Comparison of ENCODE assay signal across 11 cellular contexts in the genomic region with DNA sequence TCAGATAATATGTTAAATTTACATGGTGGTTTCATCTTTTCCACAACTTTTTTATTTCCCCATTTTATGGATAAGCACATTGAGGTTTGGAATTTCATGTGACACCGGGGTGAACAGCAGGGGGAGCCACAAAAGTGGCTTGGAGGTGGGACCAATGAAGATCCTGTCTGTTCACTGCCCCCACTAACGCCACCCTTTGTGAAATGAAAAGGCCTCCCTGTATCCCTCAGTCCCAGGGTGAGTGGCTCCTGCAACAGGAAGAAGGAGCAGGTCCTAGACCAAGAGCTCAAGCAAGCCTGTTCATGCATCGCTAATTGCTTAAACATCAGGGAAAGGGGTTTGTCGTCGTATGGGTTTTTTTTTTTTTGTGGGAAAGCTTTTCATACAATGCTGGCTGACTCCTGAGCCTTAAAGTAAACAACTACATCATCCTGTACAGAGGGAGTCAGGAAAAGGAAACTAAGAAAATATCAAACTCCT.
DNase-seq lines count a peak whose midpoint lies in the region; ATAC-seq and TF ChIP-seq lines count a peak whose summit lies in the region.
"Had no signal": no experiment of that assay in that cellular context is flagged by ENCODE, and none has a peak within 500 bp of the region (broad histone marks: within the 10 kb centered on the region; RNA-seq: fewer than 3 reads in every experiment).

No MANE protein-coding gene starts in this region.

- ATAC-seq in RWPE2 (ENCODE audit: low read depth) (peak; percentile 79), HG03139 (IDR thresholded peaks at IDR 0.05; ENCODE audit: unreplicated experiment) (no peak)
- ATAC-seq: left colon had no signal

- H3K36me3 ChIP-seq in RWPE2 (ENCODE audit: low read depth) (no peaks in the 10 kb centered on the region), spleen (peaks cover 0 to 6% (median 0%) of the 10 kb centered on the region in 6 donors)

- H3K4me1 ChIP-seq in RWPE2 (ENCODE audit: insufficient read depth, poor library complexity, severe bottlenecking) (peaks cover 16% of the 10 kb centered on the region), spleen (peaks cover 0 to 28% (median 13%) of the 10 kb centered on the region in 6 donors)

- H3K27me3 ChIP-seq in RWPE2 (ENCODE audit: insufficient read depth, poor library complexity, severe bottlenecking) (no peaks in the 10 kb centered on the region), spleen (replicated peaks in 1 of 7) (no peaks in the 10 kb centered on the region)

- DNase-seq in NCI-H82 (lab: John Stamatoyannopoulos, UW) (peak; percentile 41), NCI-H82 treated with DMSO at 0.1 percent for 48 hours (lab: John Stamatoyannopoulos, UW; ENCODE audit: unreplicated experiment) (no peak), RWPE2 (ENCODE audit: low spot score) (no peak), glomerular endothelial cell (ENCODE audit: extremely low read depth, low read depth, low spot score) (peak; percentile 91), spleen (no peak), MV-4-11 (lab: John Stamatoyannopoulos, UW) (no peak), pons (ENCODE audit: low spot score) (no peak)
- DNase-seq: caudate nucleus, left colon, NCI-H2227 treated with DMSO at 0.1 percent for 48 hours had no signal

- H3K4me3 ChIP-seq in RWPE2 (ENCODE audit: severe bottlenecking) (no peak overlapping the region), spleen (no peak overlapping the region)

- no peaks in the 10 kb centered on the region for H3K9me3 ChIP-seq in RWPE2 (ENCODE audit: severe bottlenecking)
- H3K9me3 ChIP-seq in spleen, result no peaks in the 10 kb centered on the region

- TF ChIP-seq CTCF in RWPE2 (IDR thresholded peaks at IDR 0.05; ENCODE audit: poor library complexity, severe bottlenecking) (peak; percentile 20), spleen (IDR thresholded peaks at IDR 0.05 in 8 of 11, conservative IDR thresholded peaks at IDR 0.05 in 3 of 11) (peak in 1 of 11 experiments; percentile 15)

- WGBS in spleen, 5 donors, result 56 to 72% (median 65%) methylated on average over 5 of the region's 5 CpGs

- H3K27ac ChIP-seq in RWPE2 (ENCODE audit: poor library complexity, severe bottlenecking) (no peak overlapping the region), spleen (peak overlapping the region in 6 of 8 donors; percentile 14 to 64 (median 54))

- intact Hi-C loops in spleen (cut with DNase I; ENCODE audit: low total_unique reads), result loop anchor here (10.0 kb wide), 1 partner anchor 335 kb away; no protein-coding TSS in a partner anchor

- no peak for TF ChIP-seq POLR2A in spleen (IDR thresholded peaks at IDR 0.05)

Comparison
In these comparisons a context has a peak if more than half of its experiments do, and no peak if none do; other contexts are left out.
1. DNase-seq: peak in NCI-H82 (single experiment) and glomerular endothelial cell (single experiment); none in NCI-H82 treated with DMSO at 0.1 percent for 48 hours (single experiment), RWPE2 (single experiment), spleen (single experiment), MV-4-11 (single experiment) and pons (single experiment).